Comparison of ENCODE assay signal across 16 cellular contexts in the genomic region with DNA sequence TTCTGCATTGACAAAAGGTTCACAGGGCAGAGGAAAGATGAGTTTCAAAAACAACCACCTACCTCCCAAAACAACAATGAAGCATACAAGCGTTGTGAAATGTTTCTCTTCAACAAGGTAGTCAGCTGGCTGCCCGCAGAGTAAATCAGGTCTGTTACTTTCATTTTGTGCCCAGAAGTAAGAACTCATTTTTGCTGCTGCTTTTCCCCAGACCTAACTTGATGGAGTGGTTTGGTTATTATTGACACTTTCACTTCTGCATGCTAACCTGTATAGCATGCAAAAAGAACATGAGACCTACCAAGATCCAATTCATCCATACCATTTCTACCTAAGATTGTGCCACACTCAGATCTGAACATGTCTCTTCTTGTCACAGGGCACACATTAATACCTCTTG. TPM values are rescaled to one million over a fixed set of nuclear protein-coding genes. Genes with fewer than 3 reads are reported as not detected.
A peak's percentile ranks its signal among the peaks of the same experiment; 100 is the strongest.
DNase-seq lines count a peak whose midpoint lies in the region; ATAC-seq, FAIRE-seq and TF ChIP-seq lines count a peak whose summit lies in the region.
"Had no signal": no experiment of that assay in that cellular context is flagged by ENCODE, and none has a peak within 500 bp of the region (broad histone marks: within the 10 kb centered on the region; RNA-seq: fewer than 3 reads in every experiment).

No MANE protein-coding gene starts in this region.

- no peaks in the 10 kb centered on the region for H3K36me3 Mint-ChIP-seq in activated naive CD8-positive, alpha-beta T cell treated with anti-CD3 and anti-CD28 coated beads, Interleukin-2, amount 50 U/mL, for 24 hours (ENCODE audit: low read depth)
- H3K36me3 Mint-ChIP-seq: activated naive CD8-positive, alpha-beta T cell; IgD-negative memory B cell had no signal

- TF ChIP-seq POLR2A in testis (IDR thresholded peaks at IDR 0.05), result no peak

- H3K27ac Mint-ChIP-seq in activated naive CD8-positive, alpha-beta T cell treated with anti-CD3 and anti-CD28 coated beads, Interleukin-2, amount 50 U/mL, for 24 hours, result no peak overlapping the region
- H3K27ac Mint-ChIP-seq: activated naive CD8-positive, alpha-beta T cell; IgD-negative memory B cell had no signal

- no peaks in the 10 kb centered on the region for H3K9me3 Mint-ChIP-seq in activated naive CD8-positive, alpha-beta T cell treated with anti-CD3 and anti-CD28 coated beads, Interleukin-2, amount 50 U/mL, for 24 hours
- H3K9me3 Mint-ChIP-seq: IgD-negative memory B cell had no signal

- H3K4me3 Mint-ChIP-seq in activated naive CD8-positive, alpha-beta T cell treated with anti-CD3 and anti-CD28 coated beads, Interleukin-2, amount 50 U/mL, for 24 hours, result no peak overlapping the region
- H3K4me3 Mint-ChIP-seq: activated naive CD8-positive, alpha-beta T cell had no signal

- H3K27me3 ChIP-seq in testis, result no peaks in the 10 kb centered on the region
- H3K27me3 ChIP-seq: esophagus squamous epithelium, transverse colon had no signal

- peak; percentile 83 for FAIRE-seq in GM19239 (lab: Jason Lieb, UNC)

- ATAC-seq in HG02852 (IDR thresholded peaks at IDR 0.05; ENCODE audit: unreplicated experiment), result peak; percentile 77
- ATAC-seq in HG02571 (IDR thresholded peaks at IDR 0.05; ENCODE audit: unreplicated experiment), result no peak
- ATAC-seq in activated naive CD8-positive, alpha-beta T cell treated with anti-CD3 and anti-CD28 coated beads, Interleukin-2, amount 50 U/mL, for 24 hours, result no peak
- ATAC-seq: Panc1 had no signal

- peak overlapping the region; percentile 18 to 83 for H3K27ac ChIP-seq in testis
- H3K27ac ChIP-seq: esophagus squamous epithelium, transverse colon had no signal

- H3K4me3 ChIP-seq in testis, result peak overlapping the region in 1 of 2 donors; percentile 17
- H3K4me3 ChIP-seq: esophagus squamous epithelium, transverse colon had no signal

- no peak for TF ChIP-seq CTCF in testis (IDR thresholded peaks at IDR 0.05)

- 60 to 89% methylated on average over 2 of the region's 2 CpGs for WGBS in testis, 2 donors

- no peaks in the 10 kb centered on the region for H3K4me1 ChIP-seq in testis
- H3K4me1 ChIP-seq: esophagus squamous epithelium, transverse colon had no signal

- no peaks in the 10 kb centered on the region for H3K36me3 ChIP-seq in testis (ENCODE audit: low read depth, missing control alignments)
- H3K36me3 ChIP-seq: esophagus squamous epithelium, transverse colon had no signal

- DNase-seq in GM19239 (ENCODE audit: insufficient read length, low spot score) (no peak), NOMO-1 treated with DMSO at 0.1 percent for 48 hours (lab: John Stamatoyannopoulos, UW; ENCODE audit: unreplicated experiment) (peak; percentile 61), testis (no peak), NCI-H2227 treated with DMSO at 0.1 percent for 48 hours (lab: John Stamatoyannopoulos, UW) (no peak)
- no peak for DNase-seq in activated naive CD8-positive, alpha-beta T cell treated with anti-CD3 and anti-CD28 coated beads, Interleukin-2, amount 50 U/mL, for 24 hours
- DNase-seq: Caco-2, esophagus squamous epithelium, NCI-H2029 treated with DMSO at 0.1 percent for 48 hours, transverse colon had no signal

- intact Hi-C loops in testis (cut with DNase I; ENCODE audit: low total_unique reads), result no loop called here

- no peaks in the 10 kb centered on the region for H3K27me3 Mint-ChIP-seq in activated naive CD8-positive, alpha-beta T cell treated with anti-CD3 and anti-CD28 coated beads, Interleukin-2, amount 50 U/mL, for 24 hours
- H3K27me3 Mint-ChIP-seq: IgD-negative memory B cell had no signal

- no peaks in the 10 kb centered on the region for H3K9me3 ChIP-seq in testis
- H3K9me3 ChIP-seq: esophagus squamous epithelium, transverse colon had no signal

- H3K4me1 Mint-ChIP-seq in activated naive CD8-positive, alpha-beta T cell treated with anti-CD3 and anti-CD28 coated beads, Interleukin-2, amount 50 U/mL, for 24 hours, result peaks cover 2% of the 10 kb centered on the region

RNA-seq across cellular contexts. Expression of gene SLC9C2, which starts 1.3 kb away (rescaled TPM):
- total RNA-seq in testis, result 10 to 100 TPM; 15.8 to 15.9 TPM
- polyA plus RNA-seq in testis (ENCODE audit: insufficient read depth, low read depth, low replicate concordance), result 17.1 TPM
- total RNA-seq: Caco-2, esophagus squamous epithelium, lung microvascular endothelial cell, transverse colon had no signal
- polyA plus RNA-seq: IgD-negative memory B cell had no signal

RNA-seq across cellular contexts. Expression of gene TEX50, which starts 33.5 kb away (rescaled TPM):
- 10 to 100 TPM in 1 of 2 donors, 1 to 10 TPM in 1; 7.6 to 22.4 TPM for total RNA-seq in testis
- polyA plus RNA-seq in testis (ENCODE audit: insufficient read depth, low read depth, low replicate concordance), result 15.7 TPM
- total RNA-seq: Caco-2, esophagus squamous epithelium, lung microvascular endothelial cell, omental fat pad, transverse colon had no signal
- polyA plus RNA-seq: IgD-negative memory B cell had no signal
